ENCODE assay signal across 9 cellular contexts in the genomic region with DNA sequence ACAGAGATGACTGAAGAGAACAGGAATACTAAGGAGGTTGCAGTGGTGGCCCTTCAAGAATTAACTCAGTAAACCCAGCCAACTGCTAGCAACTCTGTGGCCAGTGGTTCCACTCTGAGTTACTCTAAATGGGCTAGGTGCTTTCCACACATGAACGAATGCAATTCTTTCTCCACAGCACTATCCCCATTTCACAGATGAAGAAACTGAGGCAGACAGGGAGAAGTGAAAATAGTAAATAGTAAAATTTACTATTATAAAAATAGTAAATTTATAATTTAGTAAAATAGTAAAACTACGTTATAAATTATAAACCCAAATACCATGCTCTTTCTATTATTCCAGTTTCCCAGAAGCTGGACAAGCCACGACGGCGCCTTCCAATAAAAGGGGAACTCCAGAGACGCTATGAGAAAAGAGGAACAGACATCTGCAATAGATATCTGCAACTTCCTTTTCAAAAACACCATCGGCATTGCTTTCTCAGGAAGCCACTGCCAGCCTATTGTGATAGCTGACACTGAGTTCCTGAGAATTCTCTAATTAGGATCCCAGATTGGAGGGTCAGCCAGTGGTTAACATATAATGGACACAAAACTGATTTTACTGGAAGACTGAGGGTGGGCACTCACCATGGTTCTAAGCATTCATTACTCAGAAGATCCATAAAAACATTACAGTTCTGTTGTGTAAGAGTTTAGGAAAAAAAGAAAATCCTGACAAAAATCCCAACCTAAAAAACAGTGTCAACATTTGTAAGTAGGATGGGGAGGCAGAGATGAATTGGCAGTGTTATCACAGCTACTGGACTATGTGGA. TPM values are rescaled to one million over a fixed set of nuclear protein-coding genes. Genes with fewer than 3 reads are reported as not detected.
DNase-seq lines count a peak whose midpoint lies in the region; ATAC-seq, FAIRE-seq and TF ChIP-seq lines count a peak whose summit lies in the region.
"Had no signal": no experiment of that assay in that cellular context is flagged by ENCODE, and none has a peak within 500 bp of the region (broad histone marks: within the 10 kb centered on the region; RNA-seq: fewer than 3 reads in every experiment).

No MANE protein-coding gene starts in this region.

- H3K9me3 ChIP-seq in CD4-positive, alpha-beta T cell (ENCODE audit: control insufficient read depth, low read length), result no peaks in the 10 kb centered on the region
- no peaks in the 10 kb centered on the region for H3K9me3 ChIP-seq in Karpas-422 (ENCODE audit: low read length)
- no peaks in the 10 kb centered on the region for H3K9me3 ChIP-seq in astrocyte (ENCODE audit: insufficient read depth, low read depth, low read length)

- peaks cover 82% of the 10 kb centered on the region for H3K4me1 Mint-ChIP-seq in CD4-positive, alpha-beta T cell (ENCODE audit: low read depth)
- H3K4me1 Mint-ChIP-seq in astrocyte (ENCODE audit: low read depth, unreplicated experiment) (peaks cover 63% of the 10 kb centered on the region), naive B cell (peaks cover 64 to 78% (median 67%) of the 10 kb centered on the region in 3 donors), progenitor cell of endocrine pancreas (ENCODE audit: low read depth) (peaks cover 18% of the 10 kb centered on the region)

- H3K4me3 Mint-ChIP-seq in CD4-positive, alpha-beta T cell, result no peak overlapping the region
- H3K4me3 Mint-ChIP-seq in astrocyte (ENCODE audit: unreplicated experiment) (no peak overlapping the region), naive B cell (peak overlapping the region; percentile 28 to 81 (median 71)), progenitor cell of endocrine pancreas (ENCODE audit: low read depth) (no peak overlapping the region)

- H4K20me1 ChIP-seq in Karpas-422 (ENCODE audit: insufficient read depth, low read depth, low read length) (peaks cover 62% of the 10 kb centered on the region), astrocyte (ENCODE audit: insufficient read depth, low read length) (peaks cover 91% of the 10 kb centered on the region)

- no peak overlapping the region for H3K9ac ChIP-seq in Karpas-422 (ENCODE audit: low read length)
- H3K9ac ChIP-seq in astrocyte (ENCODE audit: low read length), result no peak overlapping the region

- DNase-seq in CD4-positive, alpha-beta T cell, result no peak
- DNase-seq in Karpas-422, result peak; percentile 60
- DNase-seq in astrocyte (ENCODE audit: low read depth), result no peak
- DNase-seq in naive B cell, result peak; percentile 47
- DNase-seq in mucosa of gallbladder (ENCODE audit: low spot score), result no peak
- DNase-seq in progenitor cell of endocrine pancreas (ENCODE audit: low spot score, unreplicated experiment), result no peak
- DNase-seq: GOT3 had no signal

- no peak for ATAC-seq in CD4-positive, alpha-beta T cell (ENCODE audit: poor library complexity)
- ATAC-seq in naive B cell (ENCODE audit: low read depth in 2 of 2), result peak; percentile 96 to 97
- no peak for ATAC-seq in GM18870 (IDR thresholded peaks at IDR 0.05; ENCODE audit: unreplicated experiment)
- ATAC-seq in GM19328 (IDR thresholded peaks at IDR 0.05; ENCODE audit: unreplicated experiment), result no peak

- no peaks in the 10 kb centered on the region for H3K27me3 Mint-ChIP-seq in CD4-positive, alpha-beta T cell
- H3K27me3 Mint-ChIP-seq in astrocyte (ENCODE audit: low read depth, unreplicated experiment) (no peaks in the 10 kb centered on the region), naive B cell (no peaks in the 10 kb centered on the region), progenitor cell of endocrine pancreas (no peaks in the 10 kb centered on the region)

- H3K79me2 ChIP-seq in Karpas-422 (ENCODE audit: low read length) (peaks cover 100% of the 10 kb centered on the region), astrocyte (ENCODE audit: insufficient read depth, low read length) (peaks cover 95% of the 10 kb centered on the region)

- POLR2A ChIA-PET in CD4-positive, alpha-beta T cell (lab: Charles Lee), result interaction anchor here (1.0 kb wide), 1 partner anchor 10 kb away, joined by 4 read pairs; no protein-coding TSS in a partner anchor

- H3K4me2 ChIP-seq in Karpas-422 (ENCODE audit: low read depth, low read length, poor library complexity, severe bottlenecking), result peak overlapping the region; percentile 34
- H3K4me2 ChIP-seq in astrocyte (ENCODE audit: low read length), result peak overlapping the region; percentile 51

- H2AFZ ChIP-seq in Karpas-422 (ENCODE audit: low read length) (no peak overlapping the region), astrocyte (ENCODE audit: low read depth, low read length) (no peak overlapping the region)

- no peak overlapping the region for H3K4me3 ChIP-seq in Karpas-422 (ENCODE audit: low read length)
- H3K4me3 ChIP-seq in astrocyte (ENCODE audit: insufficient read depth, low read depth, low read length), result no peak overlapping the region

- peaks cover 55% of the 10 kb centered on the region for H3K4me1 ChIP-seq in Karpas-422 (ENCODE audit: low read length)
- H3K4me1 ChIP-seq in astrocyte (ENCODE audit: insufficient read depth, low read length), result peaks cover 25% of the 10 kb centered on the region

- no peak for TF ChIP-seq CTCF in CD4-positive, alpha-beta T cell (IDR thresholded peaks at IDR 0.05)
- TF ChIP-seq CTCF in astrocyte (IDR thresholded peaks at IDR 0.05; ENCODE audit: insufficient read depth, low read depth, low read length) (no peak), progenitor cell of endocrine pancreas (IDR thresholded peaks at IDR 0.05; ENCODE audit: unreplicated experiment) (no peak)

- no peaks in the 10 kb centered on the region for H3K9me3 Mint-ChIP-seq in CD4-positive, alpha-beta T cell
- H3K9me3 Mint-ChIP-seq in astrocyte (ENCODE audit: unreplicated experiment), result no peaks in the 10 kb centered on the region
- no peaks in the 10 kb centered on the region for H3K9me3 Mint-ChIP-seq in naive B cell
- no peaks in the 10 kb centered on the region for H3K9me3 Mint-ChIP-seq in progenitor cell of endocrine pancreas (ENCODE audit: low read depth)

- H3K27me3 ChIP-seq in CD4-positive, alpha-beta T cell (ENCODE audit: control insufficient read depth, insufficient read depth, low read length), result no peaks in the 10 kb centered on the region
- no peaks in the 10 kb centered on the region for H3K27me3 ChIP-seq in Karpas-422 (ENCODE audit: low read length)
- H3K27me3 ChIP-seq in astrocyte (ENCODE audit: insufficient read depth, low read length), result no peaks in the 10 kb centered on the region

- CTCF ChIA-PET in CD4-positive, alpha-beta T cell (lab: Charles Lee), result interaction anchor here (1.1 kb wide), 1 partner anchor 10 kb away, joined by 3 read pairs; no protein-coding TSS in a partner anchor

- no peak for FAIRE-seq in astrocyte (lab: Jason Lieb, UNC)

- intact Hi-C loops in CD4-positive, alpha-beta T cell (cut with DNase I, micrococcal nuclease), result no loop called here

- H3K36me3 ChIP-seq in Karpas-422 (ENCODE audit: insufficient read depth, low read length) (peaks cover 34% of the 10 kb centered on the region), astrocyte (ENCODE audit: insufficient read depth, low read length) (peaks cover 24% of the 10 kb centered on the region)

- H3K9me2 ChIP-seq in Karpas-422 (replicated peaks; ENCODE audit: insufficient read depth, low read length), result no peaks in the 10 kb centered on the region

- H3K27ac Mint-ChIP-seq in CD4-positive, alpha-beta T cell, result peak overlapping the region; percentile 70
- H3K27ac Mint-ChIP-seq in astrocyte (ENCODE audit: unreplicated experiment), result peak overlapping the region; percentile 83
- H3K27ac Mint-ChIP-seq in naive B cell, result peak overlapping the region; percentile 33 to 95 (median 80)
- H3K27ac Mint-ChIP-seq in progenitor cell of endocrine pancreas, result no peak overlapping the region

- H3K27ac ChIP-seq in CD4-positive, alpha-beta T cell (ENCODE audit: low read depth, low read length), result no peak overlapping the region
- peak overlapping the region; percentile 10; the same call in 1 of the 2 replicates for H3K27ac ChIP-seq in Karpas-422 (ENCODE audit: low read length)
- no peak overlapping the region for H3K27ac ChIP-seq in astrocyte (ENCODE audit: low read depth, low read length)

- H3K36me3 Mint-ChIP-seq in CD4-positive, alpha-beta T cell (ENCODE audit: low read depth), result peaks cover 74% of the 10 kb centered on the region
- peaks cover 2% of the 10 kb centered on the region for H3K36me3 Mint-ChIP-seq in astrocyte (ENCODE audit: low read depth, unreplicated experiment)
- H3K36me3 Mint-ChIP-seq in naive B cell, result no peaks in the 10 kb centered on the region
- peaks cover 3% of the 10 kb centered on the region for H3K36me3 Mint-ChIP-seq in progenitor cell of endocrine pancreas (ENCODE audit: insufficient read depth)

RNA-seq across cellular contexts. Expression of gene FKBP1A, which starts 16.2 kb away (rescaled TPM):
- total RNA-seq in CD4-positive, alpha-beta T cell, result 10 to 100 TPM; 43.3 to 45.4 TPM
- total RNA-seq in Karpas-422 (2014; rRNA removed; shearing (Covaris generic); ENCODE audit: low replicate concordance), result 105 and 187 TPM in 2 replicates
- 360 and 379 TPM in 2 replicates for total RNA-seq in astrocyte
- polyA plus RNA-seq in naive B cell (ENCODE audit: low read depth in 6 of 6), result 10 to 100 TPM; 56.4 to 80.3 (median 66.4) TPM
- 177 TPM for total RNA-seq in mucosa of gallbladder
- total RNA-seq in progenitor cell of endocrine pancreas, result 149 and 160 TPM in 2 replicates

RNA-seq across cellular contexts. Expression of gene SDCBP2, which starts 47.7 kb away (rescaled TPM):
- 1 to 10 TPM; 1.2 to 1.3 TPM for total RNA-seq in CD4-positive, alpha-beta T cell
- total RNA-seq in Karpas-422 (2014; rRNA removed; shearing (Covaris generic); ENCODE audit: low replicate concordance), result 1.8 TPM in 1 of 2 replicates, not detected in the other
- total RNA-seq in astrocyte, result 4.6 and 4.8 TPM in 2 replicates
- polyA plus RNA-seq in naive B cell (ENCODE audit: low read depth in 6 of 6), result 1 to 10 TPM in 2 of 6 donors, under 1 TPM in 3, not detected in 1; 0.60 to 1.4 (median 0.96) TPM
- 176 TPM for total RNA-seq in mucosa of gallbladder
- total RNA-seq in progenitor cell of endocrine pancreas, result 2.0 and 2.3 TPM in 2 replicates

Comparison
In these comparisons a context has a peak if more than half of its experiments do, and no peak if none do; other contexts are left out.
1. ATAC-seq: peak in naive B cell (2 of 2); none in CD4-positive, alpha-beta T cell (single experiment), GM18870 (single experiment) and GM19328 (single experiment).
2. DNase-seq: peak in Karpas-422 (single experiment) and naive B cell (single experiment); none in CD4-positive, alpha-beta T cell (0 of 10), astrocyte (single experiment), mucosa of gallbladder (single experiment) and progenitor cell of endocrine pancreas (single experiment).
3. H3K4me3 Mint-ChIP-seq: peak in naive B cell (8 of 8); none in CD4-positive, alpha-beta T cell (single experiment), astrocyte (single experiment) and progenitor cell of endocrine pancreas (single experiment).
4. RNA of gene SDCBP2, which starts 47.7 kb away (total RNA-seq): 176 TPM in mucosa of gallbladder (single experiment); 4.6 to 4.8 TPM in astrocyte, 2.0 to 2.3 TPM in progenitor cell of endocrine pancreas, 1.2 to 1.3 TPM in CD4-positive, alpha-beta T cell and 1.8 TPM in Karpas-422; every median in the first group is over 10 times any median in the second.